Comparison of ENCODE assay signal across 28 cellular contexts in the genomic region with DNA sequence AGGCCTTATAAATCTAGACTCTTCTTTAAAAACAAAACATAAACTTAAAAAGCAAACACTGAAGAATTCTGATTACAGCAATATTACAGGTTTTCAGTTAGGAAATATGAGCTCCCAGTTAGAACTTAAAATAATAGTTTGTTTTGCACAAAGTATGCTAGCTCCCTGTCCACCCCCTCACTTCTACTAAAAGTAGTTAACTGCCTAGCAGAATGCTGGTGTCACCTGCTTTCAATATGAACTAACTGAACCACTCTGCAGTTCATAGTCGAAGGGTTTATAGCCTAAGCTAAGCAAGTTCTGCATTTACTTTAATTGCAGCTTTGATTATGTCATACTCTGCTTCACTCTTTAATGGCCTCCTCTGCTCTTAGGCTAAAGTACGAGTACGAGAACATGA.
"Had no signal": no experiment of that assay in that cellular context is flagged by ENCODE, and none has a peak within 500 bp of the region (broad histone marks: within the 10 kb centered on the region; RNA-seq: fewer than 3 reads in every experiment).

No MANE protein-coding gene starts in this region.

- H3K27ac ChIP-seq: ascending aorta, cardiac muscle cell, SJCRH30, SK-N-MC, WERI-Rb-1 had no signal

- DNase-seq: activated CD4-positive, alpha-beta T cell treated with anti-CD3 and anti-CD28 coated beads, Interleukin-2, amount 10 ng/mL, durations not matched to agents 24 days and 14 days; activated CD4-positive, alpha-beta T cell treated with anti-CD3 and anti-CD28 coated beads, Interleukin-2, amount 50 U/mL, for 4 hours; activated CD4-positive, CD25-positive, alpha-beta regulatory T cell; activated CD8-positive, alpha-beta T cell treated with anti-CD3 and anti-CD28 coated beads for 36 hours; activated gamma-delta T cell; activated naive CD4-positive, alpha-beta T cell treated with Interleukin-2 at 50 U/mL for 16 hours; activated naive CD8-positive, alpha-beta T cell treated with anti-CD3 and anti-CD28 coated beads, Interleukin-2, amount 10 ng/mL, durations not matched to agents 7 days and 5 days; activated T-cell treated with anti-CD3 and anti-CD28 coated beads, Interleukin-2, amount 50 U/mL, for 1 hour; activated T-cell treated with anti-CD3 and anti-CD28 coated beads, Interleukin-2, amount 50 U/mL, for 72 hours; Kasumi-1; KG1; NCI-H1048; NCI-H1105 treated with DMSO at 0.1 percent for 48 hours; NCI-H1436; NCI-H1694; NCI-H1930; NCI-H2081 treated with DMSO at 0.1 percent for 48 hours; NCI-H446 treated with DMSO at 0.1 percent for 48 hours; NCI-H524; NK-92 treated with Interleukin-12 subunit alpha and Interleukin-12 subunit beta, amount 100 ng/mL, for 24 hours; SHP77; T1000; WERI-Rb-1 had no signal

- ATAC-seq: activated CD8-positive, alpha-beta T cell treated with anti-CD3 and anti-CD28 coated beads for 36 hours; activated T-cell treated with anti-CD3 and anti-CD28 coated beads, Interleukin-2, amount 50 U/mL, for 72 hours had no signal

- H3K36me3 ChIP-seq: ascending aorta, cardiac muscle cell, MG63, SJCRH30, WERI-Rb-1 had no signal

- H3K4me1 ChIP-seq: ascending aorta, SJCRH30 had no signal

- H3K4me3 ChIP-seq: ascending aorta, cardiac muscle cell, MG63, SJCRH30, SK-N-MC had no signal

- H3K27me3 ChIP-seq: ascending aorta, cardiac muscle cell, MG63, SJCRH30 had no signal

- H3K9me3 ChIP-seq: ascending aorta, MG63, SJCRH30 had no signal
